ENCODE assay signal across 13 cellular contexts in the genomic region with DNA sequence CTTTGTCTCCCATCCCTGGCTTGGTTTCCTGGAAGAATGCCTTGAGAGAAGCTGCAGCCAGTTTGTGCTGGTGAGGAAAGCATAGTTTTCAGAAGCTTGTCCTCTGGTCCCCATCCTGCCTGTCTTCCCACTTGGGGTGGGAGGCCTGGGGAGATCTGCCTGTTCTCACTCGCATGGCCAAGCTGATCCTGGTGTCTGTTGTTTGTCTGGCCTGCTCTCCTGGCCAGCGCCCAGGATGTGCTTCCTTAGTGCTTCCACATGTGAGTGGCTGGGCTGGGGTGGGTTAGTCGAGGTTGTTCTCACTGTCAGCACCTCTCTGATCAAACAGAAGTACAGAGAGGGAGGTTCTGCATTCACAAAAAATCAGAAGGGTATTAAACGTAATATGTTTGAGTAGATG. TPM values are rescaled to one million over a fixed set of nuclear protein-coding genes. Genes with fewer than 3 reads are reported as not detected.
A peak's percentile ranks its signal among the peaks of the same experiment; 100 is the strongest.
DNase-seq lines count a peak whose midpoint lies in the region; ATAC-seq and TF ChIP-seq lines count a peak whose summit lies in the region.
"Had no signal": no experiment of that assay in that cellular context is flagged by ENCODE, and none has a peak within 500 bp of the region (broad histone marks: within the 10 kb centered on the region; RNA-seq: fewer than 3 reads in every experiment).

No MANE protein-coding gene starts in this region.

- peaks cover 31% of the 10 kb centered on the region for H3K4me1 Mint-ChIP-seq in MCF 10A (ENCODE audit: insufficient read depth, unreplicated experiment)
- H3K4me1 Mint-ChIP-seq: activated naive CD4-positive, alpha-beta T cell treated with anti-CD3 and anti-CD28 coated beads, Interleukin-2, amount 50 U/mL, for 24 hours had no signal

- TF ChIP-seq CTCF in MCF 10A (IDR thresholded peaks at IDR 0.05; ENCODE audit: unreplicated experiment) (no peak), psoas muscle (IDR thresholded peaks at IDR 0.05) (no peak)

- H3K27ac Mint-ChIP-seq in MCF 10A (ENCODE audit: low read depth, unreplicated experiment): no peak overlapping the region
- H3K27ac Mint-ChIP-seq: activated naive CD4-positive, alpha-beta T cell treated with anti-CD3 and anti-CD28 coated beads, Interleukin-2, amount 50 U/mL, for 24 hours had no signal

- H3K4me3 ChIP-seq in psoas muscle (no peak overlapping the region), SJCRH30 (no peak overlapping the region)

- intact Hi-C loops in MCF 10A (cut with micrococcal nuclease) (no loop called here), left ventricle myocardium superior (cut with micrococcal nuclease) (no loop called here), psoas muscle (cut with DNase I) (no loop called here)

- POLR2A ChIA-PET in MCF 10A (lab: Yijun Ruan, JAX): interaction anchor here (1.1 to 1.5 kb wide), 2 partner anchors 8 to 12 kb away, joined by 3 to 5 read pairs; no protein-coding TSS in a partner anchor

- H3K4me3 Mint-ChIP-seq in MCF 10A (ENCODE audit: unreplicated experiment): no peak overlapping the region
- H3K4me3 Mint-ChIP-seq: activated naive CD4-positive, alpha-beta T cell treated with anti-CD3 and anti-CD28 coated beads, Interleukin-2, amount 50 U/mL, for 24 hours had no signal

- H3K27me3 ChIP-seq in psoas muscle (ENCODE audit: insufficient read depth in 3 of 3, low read length in 2 of 3) (no peaks in the 10 kb centered on the region), SJCRH30 (no peaks in the 10 kb centered on the region)
- H3K27me3 ChIP-seq: tibial artery had no signal

- H3K27ac ChIP-seq in psoas muscle: peak overlapping the region; percentile 0
- no peak overlapping the region for H3K27ac ChIP-seq in SJCRH30
- H3K27ac ChIP-seq: RWPE1 had no signal

- H3K4me1 ChIP-seq in psoas muscle: peaks cover 47% of the 10 kb centered on the region
- no peaks in the 10 kb centered on the region for H3K4me1 ChIP-seq in SJCRH30

- 43 to 56% (median 45%) methylated on average over 4 of the region's 4 CpGs for WGBS in psoas muscle, 3 donors

- ATAC-seq in left ventricle myocardium superior (peak; percentile 91), psoas muscle (peak in 1 of 4 donors; percentile 36), GM18858 (IDR thresholded peaks at IDR 0.05; ENCODE audit: unreplicated experiment) (no peak), HG03108 (IDR thresholded peaks at IDR 0.05; ENCODE audit: unreplicated experiment) (no peak)

- CTCF ChIA-PET in MCF 10A (lab: Yijun Ruan, JAX): no interaction called here

- BruUV-seq in MCF 10A (replicated peaks; lab: Mats Ljungman, UMichigan): no TSS peak

- no peaks in the 10 kb centered on the region for H3K9me3 Mint-ChIP-seq in MCF 10A (ENCODE audit: unreplicated experiment)
- H3K9me3 Mint-ChIP-seq: activated naive CD4-positive, alpha-beta T cell treated with anti-CD3 and anti-CD28 coated beads, Interleukin-2, amount 50 U/mL, for 24 hours had no signal

- H3K9me3 ChIP-seq in psoas muscle (no peaks in the 10 kb centered on the region), SJCRH30 (replicated peaks) (no peaks in the 10 kb centered on the region)
- H3K9me3 ChIP-seq: tibial artery had no signal

- H3K36me3 Mint-ChIP-seq in MCF 10A (ENCODE audit: insufficient read depth, unreplicated experiment): peaks cover 4% of the 10 kb centered on the region
- H3K36me3 Mint-ChIP-seq: activated naive CD4-positive, alpha-beta T cell treated with anti-CD3 and anti-CD28 coated beads, Interleukin-2, amount 50 U/mL, for 24 hours had no signal

- DNase-seq in EH (ENCODE audit: low read depth) (peak; percentile 73), MCF 10A (ENCODE audit: unreplicated experiment) (peak; percentile 16), left ventricle myocardium superior (peak; percentile 90), psoas muscle (peak in 1 of 2 donors; percentile 45), NCI-H524 (lab: John Stamatoyannopoulos, UW) (no peak), SJCRH30 (no peak)
- DNase-seq: activated CD4-positive, alpha-beta T cell treated with anti-CD3 and anti-CD28 coated beads for 4 hours; caudate nucleus; tibial artery had no signal

- no peaks in the 10 kb centered on the region for H3K27me3 Mint-ChIP-seq in MCF 10A (ENCODE audit: insufficient read depth, unreplicated experiment)
- H3K27me3 Mint-ChIP-seq: activated naive CD4-positive, alpha-beta T cell treated with anti-CD3 and anti-CD28 coated beads, Interleukin-2, amount 50 U/mL, for 24 hours had no signal

- H3K36me3 ChIP-seq in psoas muscle (ENCODE audit: insufficient read depth in 1 of 2, low read depth in 1 of 2) (no peaks in the 10 kb centered on the region), SJCRH30 (no peaks in the 10 kb centered on the region)
- H3K36me3 ChIP-seq: tibial artery had no signal

RNA-seq across cellular contexts. Expression of gene PTPRM, which starts 49.5 kb away (rescaled TPM):
- total RNA-seq in MCF 10A (2022) (82.8 and 107 TPM in 2 replicates), left ventricle myocardium superior (100 TPM), psoas muscle (10 to 100 TPM; 33.7 to 78.9 (median 40.4) TPM)
- 10 to 100 TPM; 27.4 to 42.0 (median 27.9) TPM for polyA plus RNA-seq in psoas muscle
- total RNA-seq in SJCRH30 (2014; rRNA removed; shearing (Covaris generic)): 10.1 and 11.0 TPM in 2 replicates

Comparison
In these comparisons a context has a peak if more than half of its experiments do, and no peak if none do; other contexts are left out.
1. DNase-seq: peak in EH (single experiment), MCF 10A (single experiment) and left ventricle myocardium superior (single experiment); none in NCI-H524 (0 of 2) and SJCRH30 (0 of 2).